Comparison of ENCODE assay signal across 8 cellular contexts in the genomic region with DNA sequence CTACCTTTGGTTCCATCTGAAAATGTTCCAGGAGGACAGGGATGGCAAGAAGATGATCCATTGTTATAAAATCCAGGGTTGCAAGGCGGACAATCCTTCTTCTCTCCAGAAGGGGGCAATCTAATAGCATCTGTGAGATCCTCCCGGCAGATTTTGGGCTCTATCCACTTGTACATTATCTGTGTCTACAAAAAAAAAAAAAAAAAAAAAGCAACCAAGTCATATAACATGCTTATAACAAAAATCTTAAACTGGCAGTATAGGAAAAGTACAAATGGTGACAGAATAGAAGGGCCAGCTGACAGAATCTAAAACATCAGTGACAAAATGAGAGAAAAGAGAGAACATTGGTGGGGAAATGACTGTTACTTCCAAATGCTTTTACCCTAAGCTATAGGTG.
DNase-seq lines count a peak whose midpoint lies in the region; ATAC-seq and TF ChIP-seq lines count a peak whose summit lies in the region.

No MANE protein-coding gene starts in this region.

- TF ChIP-seq POLR2A in stomach (IDR thresholded peaks at IDR 0.05), result no peak

- DNase-seq in AML-193 (lab: John Stamatoyannopoulos, UW), result peak; percentile 31 to 44
- peak; percentile 40 for DNase-seq in GM04504 (ENCODE audit: low read depth)
- peak; percentile 52 for DNase-seq in NCI-H2171 treated with DMSO at 0.1 percent for 48 hours (lab: John Stamatoyannopoulos, UW)
- DNase-seq in activated CD4-positive, alpha-beta T cell treated with anti-CD3 and anti-CD28 coated beads for 48 hours, result peak; percentile 29
- DNase-seq in head of caudate nucleus, result peak in 30 of 42 donors; percentile 14 to 85 (median 56)
- peak; percentile 26 for DNase-seq in stomach
- DNase-seq in activated CD4-positive, CD25-positive, alpha-beta regulatory T cell (lab: John Stamatoyannopoulos, UW), result no peak

- no peak for TF ChIP-seq EP300 in stomach (IDR thresholded peaks at IDR 0.05)

- H3K4me1 ChIP-seq in stomach, result no peaks in the 10 kb centered on the region

- ATAC-seq in HG02798 (IDR thresholded peaks at IDR 0.05; ENCODE audit: poor library complexity, unreplicated experiment), result peak; percentile 67

- no peak overlapping the region for H3K4me3 ChIP-seq in stomach

- no peak overlapping the region for H3K27ac ChIP-seq in stomach

- H3K9me3 ChIP-seq in stomach, result no peaks in the 10 kb centered on the region

- no peaks in the 10 kb centered on the region for H3K36me3 ChIP-seq in stomach

- peak in 5 of 7 experiments; percentile 18 to 57 (median 44) for TF ChIP-seq CTCF in stomach (IDR thresholded peaks at IDR 0.05)

- intact Hi-C loops in head of caudate nucleus (cut with DNase I), result loop anchor here (5.0 kb wide), 2 partner anchors 226 to 311 kb away; partner anchors contain the start of gene DMTF1
- intact Hi-C loops in stomach (cut with DNase I; ENCODE audit: low total_unique reads), result no loop called here

- no peaks in the 10 kb centered on the region for H3K27me3 ChIP-seq in stomach

- WGBS in stomach, 5 donors, result 4 to 8% (median 5%) methylated on average over 2 of the region's 2 CpGs

Comparison
In these comparisons a context has a peak if more than half of its experiments do, and no peak if none do; other contexts are left out.
1. DNase-seq: peak in AML-193 (2 of 2), GM04504 (single experiment), NCI-H2171 treated with DMSO at 0.1 percent for 48 hours (single experiment), activated CD4-positive, alpha-beta T cell treated with anti-CD3 and anti-CD28 coated beads for 48 hours (single experiment), head of caudate nucleus (30 of 42) and stomach (single experiment); none in activated CD4-positive, CD25-positive, alpha-beta regulatory T cell (0 of 4).